In the genomic region with DNA sequence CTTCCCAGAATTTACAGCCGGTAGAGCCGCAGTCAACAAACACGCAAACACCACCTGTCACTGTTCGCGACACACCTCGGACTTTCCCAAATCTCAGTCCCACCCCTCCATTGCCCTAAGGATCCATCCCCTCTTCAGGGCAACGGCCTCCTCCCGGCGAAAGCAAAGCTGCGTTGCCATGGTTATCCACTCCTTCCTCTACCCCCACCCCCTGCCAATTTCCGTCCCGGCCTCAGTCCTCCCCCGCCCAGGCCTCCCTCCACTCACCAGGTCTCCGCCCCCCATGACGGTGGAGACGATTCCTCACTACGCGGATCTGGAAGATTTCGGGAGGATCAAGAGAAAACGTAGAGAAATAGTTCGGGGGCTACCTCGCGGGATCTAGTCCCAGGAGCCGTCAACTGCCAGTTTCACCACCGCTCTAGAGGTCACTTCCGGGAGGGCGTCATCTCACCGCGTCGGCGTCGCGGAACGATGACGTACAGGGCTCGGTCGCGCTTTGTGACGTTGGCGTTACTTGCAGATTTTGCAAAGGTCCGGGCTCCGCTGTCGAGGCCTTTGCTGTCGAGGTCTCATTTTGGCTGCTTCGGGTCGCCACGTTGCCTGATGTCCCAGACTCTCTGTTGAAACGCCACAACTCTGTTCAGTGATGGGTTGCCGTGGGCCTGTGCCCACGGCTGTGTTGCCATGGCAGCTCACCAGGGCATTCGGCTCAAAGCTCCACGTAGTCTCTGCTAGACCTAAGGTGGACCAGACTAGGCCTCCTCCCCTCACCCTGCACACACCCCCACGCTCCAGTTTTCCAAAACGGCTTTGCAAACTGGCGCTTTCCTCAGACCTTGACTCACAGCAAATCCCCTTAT, we compare ENCODE assay signal across 1 cellular context.
TF ChIP-seq lines count a peak whose summit lies in the region.

TSS of gene CWC25 (minus strand) at position 423 of the 863 bp plus-strand sequence. CDS start at position 285, 138 bp downstream.

TF ChIP-seq in HCT116, 20 proteins besides CTCF, POLR2A, EP300 and RAD21 (continued from another document):
- TF ChIP-seq ZNF274 (IDR thresholded peaks at IDR 0.05; ENCODE audit: low read depth, low read length) (no peak), SP1 (IDR thresholded peaks at IDR 0.05; ENCODE audit: low read depth) (peak; percentile 92), SRF (IDR thresholded peaks at IDR 0.05; ENCODE audit: low read depth) (peak; percentile 100), ELF1 (IDR thresholded peaks at IDR 0.05; ENCODE audit: borderline replicate concordance, low read depth) (peak; percentile 95), SIN3A (IDR thresholded peaks at IDR 0.05; ENCODE audit: low read depth) (peak; percentile 84), CBX3 (IDR thresholded peaks at IDR 0.05; ENCODE audit: low read depth) (peak; percentile 95; the same call in 1 of the 2 replicates), FOSL1 (IDR thresholded peaks at IDR 0.05; ENCODE audit: low read depth) (no peak), CEBPB (IDR thresholded peaks at IDR 0.05; ENCODE audit: low read depth) (no peak; the same call in 1 of the 2 replicates), YY1 (IDR thresholded peaks at IDR 0.05; ENCODE audit: extremely low read depth, insufficient replicate concordance, low read depth, low read length) (peak; percentile 56), EZH2phosphoT487 (IDR thresholded peaks at IDR 0.05; ENCODE audit: borderline replicate concordance) (no peak), TCF7L2 (IDR thresholded peaks at IDR 0.05; ENCODE audit: borderline replicate concordance, extremely low read depth, insufficient read depth, insufficient read length) (peak; percentile 66), JUND (IDR thresholded peaks at IDR 0.05) (no peak), POLR2AphosphoS5 (IDR thresholded peaks at IDR 0.05; ENCODE audit: low read depth, low read length) (peak; percentile 96), ZFX (IDR thresholded peaks at IDR 0.05) (peak; percentile 99)
- TF ChIP-seq, protein P1, sequence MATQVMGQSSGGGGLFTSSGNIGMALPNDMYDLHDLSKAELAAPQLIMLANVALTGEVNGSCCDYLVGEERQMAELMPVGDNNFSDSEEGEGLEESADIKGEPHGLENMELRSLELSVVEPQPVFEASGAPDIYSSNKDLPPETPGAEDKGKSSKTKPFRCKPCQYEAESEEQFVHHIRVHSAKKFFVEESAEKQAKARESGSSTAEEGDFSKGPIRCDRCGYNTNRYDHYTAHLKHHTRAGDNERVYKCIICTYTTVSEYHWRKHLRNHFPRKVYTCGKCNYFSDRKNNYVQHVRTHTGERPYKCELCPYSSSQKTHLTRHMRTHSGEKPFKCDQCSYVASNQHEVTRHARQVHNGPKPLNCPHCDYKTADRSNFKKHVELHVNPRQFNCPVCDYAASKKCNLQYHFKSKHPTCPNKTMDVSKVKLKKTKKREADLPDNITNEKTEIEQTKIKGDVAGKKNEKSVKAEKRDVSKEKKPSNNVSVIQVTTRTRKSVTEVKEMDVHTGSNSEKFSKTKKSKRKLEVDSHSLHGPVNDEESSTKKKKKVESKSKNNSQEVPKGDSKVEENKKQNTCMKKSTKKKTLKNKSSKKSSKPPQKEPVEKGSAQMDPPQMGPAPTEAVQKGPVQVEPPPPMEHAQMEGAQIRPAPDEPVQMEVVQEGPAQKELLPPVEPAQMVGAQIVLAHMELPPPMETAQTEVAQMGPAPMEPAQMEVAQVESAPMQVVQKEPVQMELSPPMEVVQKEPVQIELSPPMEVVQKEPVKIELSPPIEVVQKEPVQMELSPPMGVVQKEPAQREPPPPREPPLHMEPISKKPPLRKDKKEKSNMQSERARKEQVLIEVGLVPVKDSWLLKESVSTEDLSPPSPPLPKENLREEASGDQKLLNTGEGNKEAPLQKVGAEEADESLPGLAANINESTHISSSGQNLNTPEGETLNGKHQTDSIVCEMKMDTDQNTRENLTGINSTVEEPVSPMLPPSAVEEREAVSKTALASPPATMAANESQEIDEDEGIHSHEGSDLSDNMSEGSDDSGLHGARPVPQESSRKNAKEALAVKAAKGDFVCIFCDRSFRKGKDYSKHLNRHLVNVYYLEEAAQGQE (IDR thresholded peaks at IDR 0.05; ENCODE audit: low read depth): no peak
- TF ChIP-seq, protein P2, sequence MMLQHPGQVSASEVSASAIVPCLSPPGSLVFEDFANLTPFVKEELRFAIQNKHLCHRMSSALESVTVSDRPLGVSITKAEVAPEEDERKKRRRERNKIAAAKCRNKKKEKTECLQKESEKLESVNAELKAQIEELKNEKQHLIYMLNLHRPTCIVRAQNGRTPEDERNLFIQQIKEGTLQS (IDR thresholded peaks at IDR 0.05): no peak
- TF ChIP-seq, protein P3, sequence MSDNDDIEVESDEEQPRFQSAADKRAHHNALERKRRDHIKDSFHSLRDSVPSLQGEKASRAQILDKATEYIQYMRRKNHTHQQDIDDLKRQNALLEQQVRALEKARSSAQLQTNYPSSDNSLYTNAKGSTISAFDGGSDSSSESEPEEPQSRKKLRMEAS (IDR thresholded peaks at IDR 0.05): peak; percentile 93
